ENCODE assay signal across 37 cellular contexts in the genomic region with DNA sequence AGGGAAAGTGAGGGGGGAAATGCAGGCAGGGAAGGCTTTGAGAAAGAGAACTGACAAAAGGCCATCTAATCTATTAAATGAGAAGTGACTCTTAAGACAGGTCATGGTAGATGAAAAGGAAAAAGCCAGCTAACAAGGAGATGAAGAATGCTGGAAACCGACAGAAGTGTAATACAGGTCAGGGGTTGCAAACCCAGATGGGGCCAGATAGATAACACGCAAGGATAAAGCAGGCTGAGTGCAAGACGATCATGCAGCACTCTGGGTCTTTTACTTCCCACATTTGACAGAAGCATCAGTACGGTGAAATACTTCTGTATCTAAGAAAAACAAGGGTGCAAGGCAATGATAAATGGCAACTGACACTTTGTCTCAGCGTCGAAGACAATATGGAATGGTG.
"Had no signal": no experiment of that assay in that cellular context is flagged by ENCODE, and none has a peak within 500 bp of the region (broad histone marks: within the 10 kb centered on the region; RNA-seq: fewer than 3 reads in every experiment).

No MANE protein-coding gene starts in this region.

- H3K27me3 ChIP-seq: adrenal gland, body of pancreas, breast epithelium had no signal

- H3K4me1 ChIP-seq: body of pancreas, breast epithelium had no signal

- H3K27ac ChIP-seq: adrenal gland, body of pancreas, breast epithelium, WERI-Rb-1 had no signal

- H3K4me3 ChIP-seq: adrenal gland, body of pancreas, breast epithelium had no signal

- H3K4me3 Mint-ChIP-seq: activated CD4-positive, alpha-beta memory T cell treated with anti-CD3 and anti-CD28 coated beads, Interleukin-2, amount 10 ng/mL, durations not matched to agents 7 days and 5 days; activated CD4-positive, alpha-beta T cell treated with anti-CD3 and anti-CD28 coated beads for 36 hours; activated CD4-positive, alpha-beta T cell treated with anti-CD3 and anti-CD28 coated beads, Interleukin-2, amount 10 ng/mL, durations not matched to agents 7 days and 5 days; activated naive CD4-positive, alpha-beta T cell treated with anti-CD3 and anti-CD28 coated beads for 36 hours; activated naive CD8-positive, alpha-beta T cell treated with anti-CD3 and anti-CD28 coated beads for 36 hours; activated T-cell treated with anti-CD3 and anti-CD28 coated beads, Interleukin-2, amount 50 U/mL, for 4 hours; activated T-cell treated with anti-CD3 and anti-CD28 coated beads, Interleukin-2, amount 50 U/mL, for 72 hours; activated T-helper 1 cell treated with anti-CD3 and anti-CD28 coated beads, Interleukin-12 subunit alpha, Interleukin-12 subunit beta, Interleukin-2, Interleukin-4 antibody, amounts not matched to agents 30 ng/mL and 10 ng/mL and 1 ng/mL, durations not matched to agents 14 hours and 24 hours and 36 hours; activated T-helper 17 cell treated with anti-CD3 and anti-CD28 coated beads, Interleukin-2, amount 50 U/mL, for 72 hours; T-helper 1 cell treated with Interleukin-12 subunit alpha and Interleukin-12 subunit beta and Interleukin-4 antibody, amounts not matched to agents 30 μg/mL and 1 μg/mL, for 36 hours; T-helper 2 cell treated with Interferon-gamma antibody and Interleukin-4, amounts not matched to agents 5 μg/mL and 100 μg/mL, for 36 hours; WTC11 had no signal

- DNase-seq: activated CD4-positive, alpha-beta memory T cell treated with anti-CD3 and anti-CD28 coated beads, Interleukin-2, amount 10 ng/mL, durations not matched to agents 7 days and 5 days; activated CD4-positive, alpha-beta T cell treated with anti-CD3 and anti-CD28 coated beads for 1 hour; activated CD4-positive, alpha-beta T cell treated with anti-CD3 and anti-CD28 coated beads for 36 hours; activated CD4-positive, alpha-beta T cell treated with anti-CD3 and anti-CD28 coated beads for 48 hours; activated CD4-positive, alpha-beta T cell treated with anti-CD3 and anti-CD28 coated beads, Interleukin-2, amount 10 ng/mL, durations not matched to agents 7 days and 5 days; activated CD4-positive, alpha-beta T cell treated with anti-CD3 and anti-CD28 coated beads, Interleukin-2, amount 50 U/mL, for 48 hours; activated CD4-positive, CD25-positive, alpha-beta regulatory T cell; activated CD8-positive, alpha-beta memory T cell treated with anti-CD3 and anti-CD28 coated beads, Interleukin-2, amount 50 U/mL, for 4 hours; activated effector memory CD4-positive, alpha-beta T cell treated with anti-CD3 and anti-CD28 coated beads, Interleukin-2, amount 50 U/mL, for 16 hours; activated gamma-delta T cell treated with Interleukin-2 at 50 U/mL for 16 hours; activated naive CD4-positive, alpha-beta T cell; activated naive CD4-positive, alpha-beta T cell treated with anti-CD3 and anti-CD28 coated beads for 36 hours; activated naive CD4-positive, alpha-beta T cell treated with anti-CD3 and anti-CD28 coated beads, Interleukin-2, amount 50 U/mL, for 16 hours; activated naive CD8-positive, alpha-beta T cell treated with anti-CD3 and anti-CD28 coated beads for 36 hours; activated T-cell treated with anti-CD3 and anti-CD28 coated beads for 4 hours; activated T-cell treated with anti-CD3 and anti-CD28 coated beads, Interleukin-2, amount 50 U/mL, for 1 hour; activated T-cell treated with anti-CD3 and anti-CD28 coated beads, Interleukin-2, amount 50 U/mL, for 4 hours; activated T-cell treated with anti-CD3 and anti-CD28 coated beads, Interleukin-2, amount 50 U/mL, for 72 hours; adrenal gland; amniotic stem cell; aorta; body of pancreas; central memory CD4-positive, alpha-beta T cell; T-helper 1 cell; T-helper 2 cell; T-helper 9 cell; WERI-Rb-1 had no signal

- H3K36me3 ChIP-seq: adrenal gland, breast epithelium, WERI-Rb-1 had no signal

- H3K27ac Mint-ChIP-seq: activated CD4-positive, alpha-beta memory T cell treated with anti-CD3 and anti-CD28 coated beads, Interleukin-2, amount 10 ng/mL, durations not matched to agents 7 days and 5 days; activated CD4-positive, alpha-beta T cell treated with anti-CD3 and anti-CD28 coated beads for 36 hours; activated CD4-positive, alpha-beta T cell treated with anti-CD3 and anti-CD28 coated beads, Interleukin-2, amount 10 ng/mL, durations not matched to agents 7 days and 5 days; activated naive CD4-positive, alpha-beta T cell treated with anti-CD3 and anti-CD28 coated beads for 36 hours; activated naive CD4-positive, alpha-beta T cell treated with anti-CD3 and anti-CD28 coated beads, Interleukin-2, amount 50 U/mL, for 72 hours; activated naive CD8-positive, alpha-beta T cell treated with anti-CD3 and anti-CD28 coated beads for 36 hours; activated T-cell treated with anti-CD3 and anti-CD28 coated beads, Interleukin-2, amount 50 U/mL, for 72 hours; activated T-helper 1 cell treated with anti-CD3 and anti-CD28 coated beads, Interleukin-12 subunit alpha, Interleukin-12 subunit beta, Interleukin-2, Interleukin-4 antibody, amounts not matched to agents 30 ng/mL and 10 ng/mL and 1 ng/mL, durations not matched to agents 14 hours and 24 hours and 36 hours; activated T-helper 17 cell treated with anti-CD3 and anti-CD28 coated beads, Interleukin-2, amount 50 U/mL, for 72 hours; T-helper 1 cell treated with Interleukin-12 subunit alpha and Interleukin-12 subunit beta and Interleukin-4 antibody, amounts not matched to agents 30 μg/mL and 1 μg/mL, for 36 hours; T-helper 2 cell treated with Interferon-gamma antibody and Interleukin-4, amounts not matched to agents 5 μg/mL and 100 μg/mL, for 36 hours; WTC11 had no signal

- ATAC-seq: activated CD4-positive, alpha-beta T cell treated with anti-CD3 and anti-CD28 coated beads for 36 hours; activated CD4-positive, CD25-positive, alpha-beta regulatory T cell treated with anti-CD3 and anti-CD28 coated beads, Interleukin-2, amount 50 U/mL, for 24 hours; activated naive CD4-positive, alpha-beta T cell treated with anti-CD3 and anti-CD28 coated beads, Interleukin-2, amount 50 U/mL, for 72 hours; activated T-cell treated with anti-CD3 and anti-CD28 coated beads, Interleukin-2, amount 50 U/mL, for 4 hours; activated T-cell treated with anti-CD3 and anti-CD28 coated beads, Interleukin-2, amount 50 U/mL, for 72 hours; activated T-helper 17 cell treated with anti-CD3 and anti-CD28 coated beads, Interleukin-2, amount 50 U/mL, for 72 hours; body of pancreas; WTC11 had no signal

- H3K9me3 ChIP-seq: adrenal gland, body of pancreas, breast epithelium had no signal

- FAIRE-seq: astrocyte, colon had no signal

- H3K36me3 Mint-ChIP-seq: activated naive CD8-positive, alpha-beta T cell treated with anti-CD3 and anti-CD28 coated beads for 36 hours had no signal

- H3K4me1 Mint-ChIP-seq: activated CD4-positive, alpha-beta memory T cell treated with anti-CD3 and anti-CD28 coated beads, Interleukin-2, amount 10 ng/mL, durations not matched to agents 7 days and 5 days; activated CD4-positive, alpha-beta T cell treated with anti-CD3 and anti-CD28 coated beads for 36 hours; activated CD4-positive, alpha-beta T cell treated with anti-CD3 and anti-CD28 coated beads, Interleukin-2, amount 10 ng/mL, durations not matched to agents 7 days and 5 days; activated T-helper 17 cell treated with anti-CD3 and anti-CD28 coated beads, Interleukin-2, amount 50 U/mL, for 72 hours; WTC11 had no signal

- H3K27me3 Mint-ChIP-seq: activated CD4-positive, alpha-beta memory T cell treated with anti-CD3 and anti-CD28 coated beads, Interleukin-2, amount 10 ng/mL, durations not matched to agents 7 days and 5 days; activated T-helper 17 cell treated with anti-CD3 and anti-CD28 coated beads, Interleukin-2, amount 50 U/mL, for 72 hours had no signal
